ENCODE assay signal across 8 cellular contexts in the genomic region with DNA sequence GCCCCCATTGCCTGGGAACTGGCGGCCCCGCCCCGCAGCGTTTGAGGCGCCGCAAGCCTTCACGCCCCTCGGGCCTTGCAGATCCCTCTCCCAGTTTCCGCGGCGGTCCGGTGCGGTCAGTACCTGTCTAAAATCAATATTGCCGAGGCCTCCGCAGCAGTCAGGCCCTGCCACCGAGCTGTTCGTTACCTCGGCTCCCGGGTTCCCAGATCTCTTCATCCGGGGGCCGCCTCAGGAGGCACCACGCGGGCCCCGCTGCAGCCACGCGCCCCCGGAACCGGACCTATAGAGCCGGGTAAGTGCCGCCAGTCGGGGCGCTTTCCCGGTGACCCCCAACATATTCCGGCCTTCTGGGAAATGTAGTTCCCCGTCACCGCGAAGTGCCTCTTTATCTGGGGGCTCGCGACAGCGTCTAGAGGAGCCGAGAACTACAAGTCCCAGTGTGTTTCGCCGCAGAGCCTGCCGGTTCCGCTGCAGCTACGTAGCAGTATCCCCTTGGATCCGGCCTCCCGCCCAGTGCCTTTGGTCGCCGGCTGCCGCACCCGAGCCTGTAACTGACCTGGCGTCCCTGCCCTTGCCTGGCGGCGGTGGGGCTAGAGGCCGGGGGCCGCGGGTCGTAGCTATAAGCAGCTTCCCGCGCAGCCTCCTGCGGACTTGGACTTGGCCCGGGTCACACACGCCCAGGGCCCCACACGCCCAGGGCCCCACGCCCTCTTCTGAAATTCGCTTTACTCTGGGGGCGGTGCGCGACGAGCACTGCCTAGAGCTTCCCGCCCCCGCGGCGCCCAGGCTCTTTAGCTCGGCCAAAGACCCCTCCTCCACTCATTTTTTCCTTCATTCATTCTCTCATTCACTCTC. TPM values are rescaled to one million over a fixed set of nuclear protein-coding genes. Genes with fewer than 3 reads are reported as not detected.
DNase-seq lines count a peak whose midpoint lies in the region; ATAC-seq and TF ChIP-seq lines count a peak whose summit lies in the region.

A gene with protein sequence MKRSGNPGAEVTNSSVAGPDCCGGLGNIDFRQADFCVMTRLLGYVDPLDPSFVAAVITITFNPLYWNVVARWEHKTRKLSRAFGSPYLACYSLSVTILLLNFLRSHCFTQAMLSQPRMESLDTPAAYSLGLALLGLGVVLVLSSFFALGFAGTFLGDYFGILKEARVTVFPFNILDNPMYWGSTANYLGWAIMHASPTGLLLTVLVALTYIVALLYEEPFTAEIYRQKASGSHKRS (minus strand): TSS at position 301 of the 858 bp plus-strand sequence. CDS start 82 bp downstream, at position 219.

- DNase-seq in GM13977 (ENCODE audit: low spot score) (peak; percentile 97), NCI-H1694 (lab: John Stamatoyannopoulos, UW) (peak; percentile 96), amniotic stem cell (lab: John Stamatoyannopoulos, UW) (peak; percentile 97), left ventricle myocardium inferior (peak; percentile 96), progenitor cell of endocrine pancreas (ENCODE audit: low spot score, unreplicated experiment) (peak; percentile 82), ureter (ENCODE audit: low spot score) (peak; percentile 97)

- peaks cover 14% of the 10 kb centered on the region for H3K4me1 Mint-ChIP-seq in T-helper 1 cell treated with Interleukin-12 subunit alpha and Interleukin-12 subunit beta and Interleukin-4 antibody, amounts not matched to agents 30 μg/mL and 1 μg/mL, for 36 hours (ENCODE audit: low read depth)
- peaks cover 46% of the 10 kb centered on the region for H3K4me1 Mint-ChIP-seq in progenitor cell of endocrine pancreas (ENCODE audit: low read depth)

- no peaks in the 10 kb centered on the region for H3K27me3 Mint-ChIP-seq in T-helper 1 cell treated with Interleukin-12 subunit alpha and Interleukin-12 subunit beta and Interleukin-4 antibody, amounts not matched to agents 30 μg/mL and 1 μg/mL, for 36 hours (ENCODE audit: low read depth)
- H3K27me3 Mint-ChIP-seq in progenitor cell of endocrine pancreas: no peaks in the 10 kb centered on the region

- no peaks in the 10 kb centered on the region for H3K27me3 ChIP-seq in left ventricle myocardium inferior (ENCODE audit: low read depth)

- H3K27ac Mint-ChIP-seq in T-helper 1 cell treated with Interleukin-12 subunit alpha and Interleukin-12 subunit beta and Interleukin-4 antibody, amounts not matched to agents 30 μg/mL and 1 μg/mL, for 36 hours: peak within 1 kb of the TSS; percentile 88
- peak within 1 kb of the TSS; percentile 95 for H3K27ac Mint-ChIP-seq in progenitor cell of endocrine pancreas

- H3K4me1 ChIP-seq in left ventricle myocardium inferior: peaks cover 34% of the 10 kb centered on the region

- H3K36me3 Mint-ChIP-seq in T-helper 1 cell treated with Interleukin-12 subunit alpha and Interleukin-12 subunit beta and Interleukin-4 antibody, amounts not matched to agents 30 μg/mL and 1 μg/mL, for 36 hours (ENCODE audit: low read depth): no peaks in the 10 kb centered on the region
- H3K36me3 Mint-ChIP-seq in progenitor cell of endocrine pancreas (ENCODE audit: insufficient read depth): peaks cover 4% of the 10 kb centered on the region

- H3K36me3 ChIP-seq in left ventricle myocardium inferior: no peaks in the 10 kb centered on the region

- in situ Hi-C loops in GM13977 (cut with MboI; ENCODE audit: low pct_unique_long_range_greater_than_20kb, low sequenced_read_pairs, unreplicated experiment): no loop called here

- H3K4me3 ChIP-seq in left ventricle myocardium inferior: peak within 1 kb of the TSS; percentile 98

- no peaks in the 10 kb centered on the region for H3K9me3 Mint-ChIP-seq in T-helper 1 cell treated with Interleukin-12 subunit alpha and Interleukin-12 subunit beta and Interleukin-4 antibody, amounts not matched to agents 30 μg/mL and 1 μg/mL, for 36 hours
- no peaks in the 10 kb centered on the region for H3K9me3 Mint-ChIP-seq in progenitor cell of endocrine pancreas (ENCODE audit: low read depth)

- peak within 1 kb of the TSS; percentile 91 for H3K4me3 Mint-ChIP-seq in T-helper 1 cell treated with Interleukin-12 subunit alpha and Interleukin-12 subunit beta and Interleukin-4 antibody, amounts not matched to agents 30 μg/mL and 1 μg/mL, for 36 hours
- peak within 1 kb of the TSS; percentile 87 for H3K4me3 Mint-ChIP-seq in progenitor cell of endocrine pancreas (ENCODE audit: low read depth)

- no peaks in the 10 kb centered on the region for H3K9me3 ChIP-seq in left ventricle myocardium inferior (replicated peaks)

- intact Hi-C loops in left ventricle myocardium inferior (cut with micrococcal nuclease): no loop called here

- peak; percentile 92 for ATAC-seq in HG02884 (IDR thresholded peaks at IDR 0.05; ENCODE audit: unreplicated experiment)

- H3K27ac ChIP-seq in left ventricle myocardium inferior (replicated peaks): peak within 1 kb of the TSS; percentile 90

- TF ChIP-seq CTCF in GM13977 (IDR thresholded peaks at IDR 0.05; ENCODE audit: extremely low read depth, insufficient read depth, missing control alignments) (no peak), left ventricle myocardium inferior (IDR thresholded peaks at IDR 0.05; ENCODE audit: borderline replicate concordance) (no peak), progenitor cell of endocrine pancreas (IDR thresholded peaks at IDR 0.05; ENCODE audit: unreplicated experiment) (no peak)

RNA-seq across cellular contexts. Expression of the gene that starts here (rescaled TPM):
- total RNA-seq in left ventricle myocardium inferior (18.8 TPM), progenitor cell of endocrine pancreas (61.3 and 67.0 TPM in 2 replicates), ureter (53.6 TPM)

Comparison
In these comparisons a context has a peak if more than half of its experiments do, and no peak if none do; other contexts are left out.
1. Peak in every context shown above with its lines: DNase-seq, ATAC-seq, H3K4me3 ChIP-seq and H3K27ac ChIP-seq.